Comparison of ENCODE assay signal across 15 cellular contexts in genomic region chr3:113659996-113660395, GRCh38.
"Had no signal": no experiment of that assay in that cellular context is flagged by ENCODE, and none has a peak within 500 bp of the region (broad histone marks: within the 10 kb centered on the region; RNA-seq: fewer than 3 reads in every experiment).

No MANE protein-coding gene starts in this region.

- H3K27me3 ChIP-seq: body of pancreas, colonic mucosa had no signal

- H3K4me3 ChIP-seq: body of pancreas, colonic mucosa, prostate gland had no signal

- H3K4me1 ChIP-seq: colonic mucosa, prostate gland had no signal

- H3K9me3 ChIP-seq: body of pancreas, colonic mucosa, prostate gland had no signal

- H3K27ac ChIP-seq: colonic mucosa, prostate gland had no signal

- ATAC-seq: activated T-cell treated with anti-CD3 and anti-CD28 coated beads, Interleukin-2, amount 50 U/mL, for 72 hours; body of pancreas had no signal

- DNase-seq: activated CD4-positive, alpha-beta T cell treated with anti-CD3 and anti-CD28 coated beads, Interleukin-2, amount 10 ng/mL, durations not matched to agents 24 days and 14 days; activated CD4-positive, CD25-positive, alpha-beta regulatory T cell; activated CD8-positive, alpha-beta memory T cell treated with anti-CD3 and anti-CD28 coated beads, Interleukin-2, amount 50 U/mL, for 48 hours; activated gamma-delta T cell treated with Interleukin-2 at 50 U/mL for 16 hours; activated T-cell treated with anti-CD3 and anti-CD28 coated beads, Interleukin-2, amount 50 U/mL, for 72 hours; amniotic stem cell; body of pancreas; central memory CD4-positive, alpha-beta T cell; colonic mucosa; kidney; mesendoderm; stimulated activated CD4-positive, alpha-beta T cell treated with anti-CD3 and anti-CD28 coated beads, Interleukin-2, amount 100 ng/mL, for 48 hours; stimulated activated naive CD4-positive, alpha-beta T cell treated with Interleukin-2 at 50 U/mL for 16 hours; T-helper 2 cell had no signal

- H3K36me3 ChIP-seq: colonic mucosa, prostate gland had no signal
